8 cellular contexts compared by ENCODE assay signal in the genomic region with DNA sequence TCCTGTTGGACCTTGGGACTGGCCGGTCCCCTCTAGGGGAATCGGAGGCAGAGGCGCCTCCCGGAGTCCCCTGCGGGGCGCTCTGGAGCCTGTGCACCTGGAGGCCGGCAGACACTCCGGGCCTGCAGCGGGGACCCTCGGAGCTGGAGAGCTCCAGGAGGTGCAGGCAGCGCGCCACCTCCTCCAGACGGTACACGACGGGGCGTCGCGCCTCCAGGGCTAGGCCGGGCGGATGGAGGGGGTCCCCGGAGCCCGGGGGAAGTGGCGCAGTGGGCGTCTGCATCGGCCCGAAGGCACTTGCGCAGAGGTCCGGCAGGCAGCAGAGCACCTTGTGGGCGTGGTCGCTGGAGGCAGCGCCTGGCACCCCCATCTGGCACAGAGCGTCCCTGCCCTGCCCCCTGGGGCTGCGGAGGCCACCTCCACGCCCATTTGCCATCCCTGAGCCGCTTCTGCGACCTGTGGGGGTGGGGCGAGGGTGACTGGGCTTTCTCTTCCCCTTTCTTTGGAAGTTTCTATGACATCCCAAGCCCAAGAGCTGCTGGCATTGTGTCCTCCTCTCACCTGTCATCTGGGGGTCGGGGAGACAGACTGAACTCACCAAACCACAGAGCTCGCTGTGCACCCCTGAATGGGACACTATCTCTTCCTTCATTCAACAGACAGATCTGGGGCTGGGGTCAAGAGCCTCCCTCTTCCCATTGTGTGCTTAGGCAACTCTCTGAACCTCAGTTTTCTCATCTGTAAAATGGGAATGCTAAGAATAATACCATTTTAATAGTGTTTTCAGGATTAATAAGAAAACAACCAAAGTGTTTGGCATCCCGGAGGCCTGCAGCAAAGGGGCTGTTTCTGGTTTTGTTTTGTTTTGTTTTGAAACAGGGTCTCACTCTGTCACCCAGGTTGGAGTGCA. TPM values are rescaled to one million over a fixed set of nuclear protein-coding genes. Genes with fewer than 3 reads are reported as not detected.
DNase-seq lines count a peak whose midpoint lies in the region; ATAC-seq and TF ChIP-seq lines count a peak whose summit lies in the region.
"Had no signal": no experiment of that assay in that cellular context is flagged by ENCODE, and none has a peak within 500 bp of the region (broad histone marks: within the 10 kb centered on the region; RNA-seq: fewer than 3 reads in every experiment).

No MANE protein-coding gene starts in this region.

- no peaks in the 10 kb centered on the region for H3K9me3 ChIP-seq in transverse colon

- peak; percentile 36 for TF ChIP-seq POLR2A in transverse colon (IDR thresholded peaks at IDR 0.05)

- ATAC-seq in GM21717 (IDR thresholded peaks at IDR 0.05; ENCODE audit: unreplicated experiment), result no peak
- ATAC-seq in HG02870 (IDR thresholded peaks at IDR 0.05; ENCODE audit: unreplicated experiment), result no peak

- intact Hi-C loops in transverse colon (cut with DNase I; ENCODE audit: low total_unique reads), result no loop called here

- TF ChIP-seq EP300 in transverse colon (IDR thresholded peaks at IDR 0.05; ENCODE audit: low read depth), result no peak

- H3K4me1 ChIP-seq in transverse colon, result peaks cover 13 to 36% (median 19%) of the 10 kb centered on the region in 4 donors

- DNase-seq in GM19240 (ENCODE audit: insufficient read length, low spot score), result peak; percentile 19
- DNase-seq in NCI-H1092 treated with DMSO at 0.1 percent for 48 hours (lab: John Stamatoyannopoulos, UW), result peak; percentile 19
- DNase-seq in astrocyte of the cerebellum (ENCODE audit: low read depth), result no peak
- peak; percentile 70 for DNase-seq in left kidney (ENCODE audit: low read depth, low spot score)
- DNase-seq in transverse colon, result peak; percentile 89

- peak overlapping the region; percentile 18 to 58 (median 44) for H3K27ac ChIP-seq in transverse colon
- H3K27ac ChIP-seq: PC-9 had no signal

- no peak for TF ChIP-seq CTCF in astrocyte of the cerebellum (IDR thresholded peaks at IDR 0.05; ENCODE audit: low read depth, low read length, missing control alignments)
- peak in 1 of 5 experiments; percentile 20 for TF ChIP-seq CTCF in transverse colon (IDR thresholded peaks at IDR 0.05)

- no peaks in the 10 kb centered on the region for H3K36me3 ChIP-seq in transverse colon

- WGBS in transverse colon (ENCODE audit: low coverage in 1 of 2), 2 donors, result 20 to 80% methylated on average over 3 to 28 of the region's 40 CpGs

- in situ Hi-C loops in astrocyte of the cerebellum (cut with HindIII; ENCODE audit: low sequenced_read_pairs), result no loop called here
- in situ Hi-C loops in transverse colon (cut with MboI; ENCODE audit: low pct_ligation_motif_present in 1 of 4, low pct_unique_long_range_greater_than_20kb in 1 of 4, low sequenced_read_pairs in 3 of 4), result no loop called here

- no peaks in the 10 kb centered on the region for H3K27me3 ChIP-seq in transverse colon

- H3K4me3 ChIP-seq in astrocyte of the cerebellum (ENCODE audit: low read depth, low read length) (peak overlapping the region; percentile 21), transverse colon (peak overlapping the region in 3 of 4 donors; percentile 36 to 46 (median 45))
- H3K4me3 ChIP-seq: PC-9 had no signal

RNA-seq across cellular contexts. Expression of gene CORO1C, which starts 37.5 kb away (rescaled TPM):
- 100 to 1,000 TPM in 3 of 4 donors, 10 to 100 TPM in 1; 68.1 to 153 (median 128) TPM for total RNA-seq in transverse colon
